9 cellular contexts compared by ENCODE assay signal in the genomic region with DNA sequence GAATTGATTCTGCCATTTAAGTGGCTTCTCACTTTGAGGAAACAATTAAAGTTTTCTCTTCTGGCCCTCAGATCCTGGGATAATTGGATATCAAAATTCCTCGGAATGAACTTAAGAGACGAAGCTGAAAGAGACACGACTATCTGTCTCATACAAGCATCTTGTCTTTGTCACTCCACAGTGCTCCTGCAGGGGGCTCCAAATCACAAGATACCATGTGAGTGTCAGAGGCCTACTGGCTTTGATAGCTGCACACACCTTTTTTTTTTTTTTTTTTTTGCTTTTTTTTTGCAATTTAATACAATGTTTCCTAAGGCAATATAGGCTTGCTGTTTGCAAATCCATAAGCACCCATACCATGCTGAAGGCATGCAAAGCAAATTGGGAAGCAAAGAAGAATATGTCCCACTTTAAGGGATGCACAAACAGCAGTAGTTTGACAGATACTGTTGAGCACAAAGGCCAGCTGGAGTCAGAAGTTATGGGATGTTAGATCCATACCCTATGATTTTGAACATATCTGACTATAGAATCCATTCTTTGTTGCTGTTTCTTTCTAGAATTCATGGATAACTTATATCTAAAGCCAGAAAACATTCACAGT.
DNase-seq lines count a peak whose midpoint lies in the region; ATAC-seq and TF ChIP-seq lines count a peak whose summit lies in the region.
"Had no signal": no experiment of that assay in that cellular context is flagged by ENCODE, and none has a peak within 500 bp of the region (broad histone marks: within the 10 kb centered on the region; RNA-seq: fewer than 3 reads in every experiment).

No MANE protein-coding gene starts in this region.

- no peaks in the 10 kb centered on the region for H3K27me3 ChIP-seq in liver (ENCODE audit: control insufficient read depth in 4 of 4, insufficient read depth in 4 of 4, low read length in 3 of 4)
- H3K27me3 ChIP-seq: tibial nerve had no signal

- H3K4me3 ChIP-seq in AG10803 (ENCODE audit: low read length) (no peak overlapping the region), liver (ENCODE audit: low read depth in 1 of 3, low read length in 3 of 3) (no peak overlapping the region)
- H3K4me3 ChIP-seq: tibial nerve had no signal

- H3K9ac ChIP-seq in liver (ENCODE audit: low read depth in 1 of 2, low read length in 2 of 2), result no peak overlapping the region

- WGBS in liver, result 63% methylated on average over 3 of the region's 3 CpGs

- peak; percentile 20 for TF ChIP-seq CTCF in AG10803 (conservative IDR thresholded peaks at IDR 0.05; ENCODE audit: low read length)
- peak; percentile 24 for TF ChIP-seq CTCF in liver (IDR thresholded peaks at IDR 0.05; ENCODE audit: low read depth, low read length, missing input control)

- H3K4me1 ChIP-seq in liver (ENCODE audit: control insufficient read depth in 4 of 4, insufficient read depth in 4 of 4, low read length in 3 of 4), result no peaks in the 10 kb centered on the region
- H3K4me1 ChIP-seq: tibial nerve had no signal

- H3K9me3 ChIP-seq in liver (ENCODE audit: control insufficient read depth in 4 of 4, low read length in 3 of 4), result no peaks in the 10 kb centered on the region
- H3K9me3 ChIP-seq: tibial nerve had no signal

- TF ChIP-seq RAD21 in liver (IDR thresholded peaks at IDR 0.05), result peak; percentile 34 to 50

- peak; percentile 1 for DNase-seq in AG10803 (ENCODE audit: low read depth)
- DNase-seq in NCI-H1417 (lab: John Stamatoyannopoulos, UW), result peak; percentile 3 to 91 (median 73)
- DNase-seq in activated naive CD4-positive, alpha-beta T cell treated with Interleukin-2 at 50 U/mL for 16 hours, result peak; percentile 4
- DNase-seq in AG20443 (ENCODE audit: low spot score), result no peak
- DNase-seq in NCI-H2227 (lab: John Stamatoyannopoulos, UW; ENCODE audit: unreplicated experiment), result no peak

- ATAC-seq in GM18502 (IDR thresholded peaks at IDR 0.05; ENCODE audit: poor library complexity, unreplicated experiment) (peak; percentile 99), HG02763 (IDR thresholded peaks at IDR 0.05; ENCODE audit: unreplicated experiment) (peak; percentile 95)

- H3K27ac ChIP-seq in liver (ENCODE audit: low read depth in 1 of 2, low read length in 2 of 2), result no peak overlapping the region
- H3K27ac ChIP-seq: tibial nerve had no signal

- no peaks in the 10 kb centered on the region for H3K36me3 ChIP-seq in liver (ENCODE audit: control insufficient read depth in 4 of 4, insufficient read depth in 3 of 4, low read depth in 1 of 4, low read length in 3 of 4)
- H3K36me3 ChIP-seq: tibial nerve had no signal

TF ChIP-seq in liver, 16 proteins besides CTCF, POLR2A, EP300 and RAD21:
- TF ChIP-seq, protein P1, sequence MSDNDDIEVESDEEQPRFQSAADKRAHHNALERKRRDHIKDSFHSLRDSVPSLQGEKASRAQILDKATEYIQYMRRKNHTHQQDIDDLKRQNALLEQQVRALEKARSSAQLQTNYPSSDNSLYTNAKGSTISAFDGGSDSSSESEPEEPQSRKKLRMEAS (IDR thresholded peaks at IDR 0.05), result no peak
- no peak for TF ChIP-seq JUND (IDR thresholded peaks at IDR 0.05)
- no peak for TF ChIP-seq REST (IDR thresholded peaks at IDR 0.05)
- TF ChIP-seq EGR1 (IDR thresholded peaks at IDR 0.05; ENCODE audit: low read depth in 2 of 2), result no peak
- TF ChIP-seq HNF4G (IDR thresholded peaks at IDR 0.05), result no peak
- no peak for TF ChIP-seq GABPA (IDR thresholded peaks at IDR 0.05 in 1 of 2, conservative IDR thresholded peaks at IDR 0.05 in 1 of 2)
- TF ChIP-seq FOXA2 (IDR thresholded peaks at IDR 0.05), result no peak
- TF ChIP-seq NR2F2 (IDR thresholded peaks at IDR 0.05), result no peak
- TF ChIP-seq SP1 (IDR thresholded peaks at IDR 0.05), result no peak
- TF ChIP-seq, protein P2, sequence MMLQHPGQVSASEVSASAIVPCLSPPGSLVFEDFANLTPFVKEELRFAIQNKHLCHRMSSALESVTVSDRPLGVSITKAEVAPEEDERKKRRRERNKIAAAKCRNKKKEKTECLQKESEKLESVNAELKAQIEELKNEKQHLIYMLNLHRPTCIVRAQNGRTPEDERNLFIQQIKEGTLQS (IDR thresholded peaks at IDR 0.05), result no peak
- no peak for TF ChIP-seq TAF1 (conservative IDR thresholded peaks at IDR 0.05)
- TF ChIP-seq, protein P3, sequence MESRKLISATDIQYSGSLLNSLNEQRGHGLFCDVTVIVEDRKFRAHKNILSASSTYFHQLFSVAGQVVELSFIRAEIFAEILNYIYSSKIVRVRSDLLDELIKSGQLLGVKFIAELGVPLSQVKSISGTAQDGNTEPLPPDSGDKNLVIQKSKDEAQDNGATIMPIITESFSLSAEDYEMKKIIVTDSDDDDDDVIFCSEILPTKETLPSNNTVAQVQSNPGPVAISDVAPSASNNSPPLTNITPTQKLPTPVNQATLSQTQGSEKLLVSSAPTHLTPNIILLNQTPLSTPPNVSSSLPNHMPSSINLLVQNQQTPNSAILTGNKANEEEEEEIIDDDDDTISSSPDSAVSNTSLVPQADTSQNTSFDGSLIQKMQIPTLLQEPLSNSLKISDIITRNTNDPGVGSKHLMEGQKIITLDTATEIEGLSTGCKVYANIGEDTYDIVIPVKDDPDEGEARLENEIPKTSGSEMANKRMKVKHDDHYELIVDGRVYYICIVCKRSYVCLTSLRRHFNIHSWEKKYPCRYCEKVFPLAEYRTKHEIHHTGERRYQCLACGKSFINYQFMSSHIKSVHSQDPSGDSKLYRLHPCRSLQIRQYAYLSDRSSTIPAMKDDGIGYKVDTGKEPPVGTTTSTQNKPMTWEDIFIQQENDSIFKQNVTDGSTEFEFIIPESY (IDR thresholded peaks at IDR 0.05), result no peak
- TF ChIP-seq HNF4A (conservative IDR thresholded peaks at IDR 0.05), result no peak
- TF ChIP-seq FOXA1 (IDR thresholded peaks at IDR 0.05), result no peak
- no peak for TF ChIP-seq RXRA (IDR thresholded peaks at IDR 0.05)
- TF ChIP-seq YY1 (IDR thresholded peaks at IDR 0.05), result no peak

Comparison
In these comparisons a context has a peak if more than half of its experiments do, and no peak if none do; other contexts are left out.
1. DNase-seq: peak in AG10803 (single experiment), NCI-H1417 (3 of 3) and activated naive CD4-positive, alpha-beta T cell treated with Interleukin-2 at 50 U/mL for 16 hours (single experiment); none in AG20443 (single experiment) and NCI-H2227 (single experiment).